Comparison of ENCODE assay signal across 23 cellular contexts in genomic region chr13:78655007-78655406, GRCh38. TPM values are rescaled to one million over a fixed set of nuclear protein-coding genes. Genes with fewer than 3 reads are reported as not detected.
"Had no signal": no experiment of that assay in that cellular context is flagged by ENCODE, and none has a peak within 500 bp of the region (broad histone marks: within the 10 kb centered on the region; RNA-seq: fewer than 3 reads in every experiment).

No MANE protein-coding gene starts in this region.

- H3K27me3 Mint-ChIP-seq: activated CD4-positive, alpha-beta memory T cell treated with anti-CD3 and anti-CD28 coated beads for 36 hours; activated CD4-positive, alpha-beta T cell treated with anti-CD3 and anti-CD28 coated beads, Interleukin-2, amount 10 ng/mL, durations not matched to agents 7 days and 5 days; activated naive CD8-positive, alpha-beta T cell had no signal

- ATAC-seq: activated T-cell treated with anti-CD3 and anti-CD28 coated beads, Interleukin-2, amount 50 U/mL, for 4 hours; PC-3; T-cell had no signal

- H3K9me3 Mint-ChIP-seq: activated CD4-positive, alpha-beta memory T cell treated with anti-CD3 and anti-CD28 coated beads for 36 hours; activated CD4-positive, alpha-beta T cell treated with anti-CD3 and anti-CD28 coated beads, Interleukin-2, amount 10 ng/mL, durations not matched to agents 7 days and 5 days; activated naive CD4-positive, alpha-beta T cell treated with anti-CD3 and anti-CD28 coated beads for 36 hours; activated T-cell treated with anti-CD3 and anti-CD28 coated beads, Interleukin-2, amount 50 U/mL, for 4 hours; T-cell had no signal

- H3K27ac Mint-ChIP-seq: activated CD4-positive, alpha-beta memory T cell treated with anti-CD3 and anti-CD28 coated beads for 36 hours; activated CD4-positive, alpha-beta T cell treated with anti-CD3 and anti-CD28 coated beads, Interleukin-2, amount 10 ng/mL, durations not matched to agents 7 days and 5 days; activated naive CD4-positive, alpha-beta T cell treated with anti-CD3 and anti-CD28 coated beads for 36 hours; activated naive CD8-positive, alpha-beta T cell; T-cell had no signal

- H3K4me3 Mint-ChIP-seq: activated CD4-positive, alpha-beta memory T cell treated with anti-CD3 and anti-CD28 coated beads for 36 hours; activated CD4-positive, alpha-beta T cell treated with anti-CD3 and anti-CD28 coated beads, Interleukin-2, amount 10 ng/mL, durations not matched to agents 7 days and 5 days; activated naive CD4-positive, alpha-beta T cell treated with anti-CD3 and anti-CD28 coated beads for 36 hours; activated T-cell treated with anti-CD3 and anti-CD28 coated beads, Interleukin-2, amount 50 U/mL, for 4 hours; T-cell had no signal

- DNase-seq: activated CD4-positive, alpha-beta memory T cell treated with anti-CD3 and anti-CD28 coated beads for 36 hours; activated CD4-positive, alpha-beta T cell treated with anti-CD3 and anti-CD28 coated beads, Interleukin-2, amount 10 ng/mL, durations not matched to agents 7 days and 5 days; activated CD4-positive, CD25-positive, alpha-beta regulatory T cell; activated CD8-positive, alpha-beta memory T cell treated with anti-CD3 and anti-CD28 coated beads for 24 hours; activated gamma-delta T cell; activated naive CD4-positive, alpha-beta T cell treated with anti-CD3 and anti-CD28 coated beads for 36 hours; activated T-cell treated with anti-CD3 and anti-CD28 coated beads, Interleukin-2, amount 50 U/mL, for 4 hours; amygdala; KG1; NCI-H1092 treated with DMSO at 0.1 percent for 48 hours; NCI-H1417 treated with DMSO at 0.1 percent for 48 hours; NCI-H1694; NCI-H2029; NCI-H2107; NCI-H345; NCI-H510A treated with DMSO at 0.1 percent for 48 hours; PC-3; SHP77 treated with DMSO at 0.1 percent for 48 hours; T-cell had no signal

- H3K27ac ChIP-seq: VCaP had no signal

RNA-seq across cellular contexts. Expression of gene POU4F1, which starts 51.7 kb away (rescaled TPM):
- total RNA-seq: astrocyte, MCF 10A, PC-3 had no signal
